In genomic region chr5:158732345-158732744, GRCh38 we compare ENCODE assay signal across 7 cellular contexts.
"Had no signal": no experiment of that assay in that cellular context is flagged by ENCODE, and none has a peak within 500 bp of the region (broad histone marks: within the 10 kb centered on the region; RNA-seq: fewer than 3 reads in every experiment).

No MANE protein-coding gene starts in this region.

- DNase-seq: H9, HCEC 1CT, HFFc6, KBM-7 had no signal

- FAIRE-seq: H1, H54, HepG2 had no signal
